In genomic region chr19:10295305-10295846, GRCh38 we compare ENCODE assay signal across 8 cellular contexts. TPM values are rescaled to one million over a fixed set of nuclear protein-coding genes. Genes with fewer than 3 reads are reported as not detected.
DNase-seq lines count a peak whose midpoint lies in the region; ATAC-seq and TF ChIP-seq lines count a peak whose summit lies in the region.

No MANE protein-coding gene starts in this region.

- H3K9ac ChIP-seq in OCI-LY1 (ENCODE audit: low read length) (peak overlapping the region; percentile 10; the same call in 1 of the 2 replicates), mucosa of stomach (ENCODE audit: low read length) (peak overlapping the region; percentile 22)

- H3K36me3 ChIP-seq in OCI-LY1 (ENCODE audit: insufficient read depth, low read length) (no peaks in the 10 kb centered on the region), mucosa of stomach (ENCODE audit: control insufficient read depth, insufficient read depth, low read length) (no peaks in the 10 kb centered on the region), tibial nerve (no peaks in the 10 kb centered on the region)

- DNase-seq in amniotic epithelial cell (ENCODE audit: low read depth), result peak; percentile 15
- DNase-seq in NCI-H69 (lab: John Stamatoyannopoulos, UW), result no peak
- DNase-seq in NCI-H1436 (lab: John Stamatoyannopoulos, UW), result no peak
- DNase-seq in tibial nerve (ENCODE audit: low spot score in 2 of 2), result no peak
- no peak for DNase-seq in GF-D8 (lab: John Stamatoyannopoulos, UW)

- peak overlapping the region; percentile 60 for H3K4me2 ChIP-seq in OCI-LY1 (ENCODE audit: low read length)

- H3K79me2 ChIP-seq in OCI-LY1 (ENCODE audit: insufficient read depth, low read length), result no peaks in the 10 kb centered on the region

- H2AFZ ChIP-seq in OCI-LY1 (ENCODE audit: low read length), result peak overlapping the region; percentile 28; the same call in 1 of the 2 replicates

- peak; percentile 40 for ATAC-seq in GM19035 (IDR thresholded peaks at IDR 0.05; ENCODE audit: unreplicated experiment)

- TF ChIP-seq CTCF in OCI-LY1 (IDR thresholded peaks at IDR 0.05; ENCODE audit: low read length) (peak; percentile 10; the same call in 1 of the 2 replicates), tibial nerve (IDR thresholded peaks at IDR 0.05) (no peak)

- no peak for TF ChIP-seq POLR2A in tibial nerve (IDR thresholded peaks at IDR 0.05)

- H3F3A ChIP-seq in OCI-LY1 (ENCODE audit: insufficient read depth, low read length), result no peaks in the 10 kb centered on the region

- H4K20me1 ChIP-seq in OCI-LY1 (ENCODE audit: insufficient read depth, low read length), result no peaks in the 10 kb centered on the region

- H3K27ac ChIP-seq in OCI-LY1 (ENCODE audit: low read depth, low read length, poor library complexity, severe bottlenecking), result no peak overlapping the region
- no peak overlapping the region for H3K27ac ChIP-seq in tibial nerve

- H3K9me2 ChIP-seq in OCI-LY1 (ENCODE audit: low read depth, low read length), result no peaks in the 10 kb centered on the region

- H3K27me3 ChIP-seq in OCI-LY1 (ENCODE audit: insufficient read depth, low read length) (no peaks in the 10 kb centered on the region; the same call in 1 of the 2 replicates), mucosa of stomach (ENCODE audit: control insufficient read depth, insufficient read depth, low read length) (peaks cover 67% of the 10 kb centered on the region), tibial nerve (peaks cover 3 to 96% of the 10 kb centered on the region in 2 donors)

- WGBS in tibial nerve, 2 donors, result 0 to 1% methylated on average over 16 to 22 of the region's 48 CpGs

- H3K4me3 ChIP-seq in OCI-LY1 (ENCODE audit: low read depth, low read length, poor library complexity, severe bottlenecking) (peak overlapping the region; percentile 52), mucosa of stomach (ENCODE audit: low read length) (no peak overlapping the region), tibial nerve (peak overlapping the region in 2 of 4 donors; percentile 9 to 15)

- H3K4me1 ChIP-seq in OCI-LY1 (ENCODE audit: insufficient read depth, low read length, severe bottlenecking) (peaks cover 30% of the 10 kb centered on the region), mucosa of stomach (ENCODE audit: control insufficient read depth, insufficient read depth, low read length) (peaks cover 46% of the 10 kb centered on the region), tibial nerve (peaks cover 0 to 58% (median 26%) of the 10 kb centered on the region in 4 donors)

- no peaks in the 10 kb centered on the region for H3K9me3 ChIP-seq in OCI-LY1 (ENCODE audit: low read length)
- no peaks in the 10 kb centered on the region for H3K9me3 ChIP-seq in mucosa of stomach (ENCODE audit: control insufficient read depth, low read length)
- no peaks in the 10 kb centered on the region for H3K9me3 ChIP-seq in tibial nerve

- no peak for TF ChIP-seq EP300 in tibial nerve (IDR thresholded peaks at IDR 0.05)

RNA-seq across cellular contexts. Expression of gene ICAM5, which starts 5.6 kb away (rescaled TPM):
- total RNA-seq in tibial nerve, result 1 to 10 TPM in 2 of 4 donors, under 1 TPM in 2; 0.21 to 2.7 (median 0.93) TPM

RNA-seq across cellular contexts. Expression of gene ICAM4, which starts 8.6 kb away (rescaled TPM):
- 1 to 10 TPM in 1 of 4 donors, not detected in 3; 1.3 TPM for total RNA-seq in tibial nerve

RNA-seq across cellular contexts. Expression of gene ZGLP1, which starts 14.2 kb away (rescaled TPM):
- 1 to 10 TPM; 2.9 to 4.5 (median 3.5) TPM for total RNA-seq in tibial nerve

RNA-seq across cellular contexts. Expression of gene FDX2, which starts 20.4 kb away (rescaled TPM):
- 10 to 100 TPM; 10.0 to 29.1 (median 18.2) TPM for total RNA-seq in tibial nerve

RNA-seq across cellular contexts. Expression of gene ICAM1, which starts 24.5 kb away (rescaled TPM):
- 10 to 100 TPM; 14.7 to 50.1 (median 43.1) TPM for total RNA-seq in tibial nerve
